8 cellular contexts compared by ENCODE assay signal in the genomic region with DNA sequence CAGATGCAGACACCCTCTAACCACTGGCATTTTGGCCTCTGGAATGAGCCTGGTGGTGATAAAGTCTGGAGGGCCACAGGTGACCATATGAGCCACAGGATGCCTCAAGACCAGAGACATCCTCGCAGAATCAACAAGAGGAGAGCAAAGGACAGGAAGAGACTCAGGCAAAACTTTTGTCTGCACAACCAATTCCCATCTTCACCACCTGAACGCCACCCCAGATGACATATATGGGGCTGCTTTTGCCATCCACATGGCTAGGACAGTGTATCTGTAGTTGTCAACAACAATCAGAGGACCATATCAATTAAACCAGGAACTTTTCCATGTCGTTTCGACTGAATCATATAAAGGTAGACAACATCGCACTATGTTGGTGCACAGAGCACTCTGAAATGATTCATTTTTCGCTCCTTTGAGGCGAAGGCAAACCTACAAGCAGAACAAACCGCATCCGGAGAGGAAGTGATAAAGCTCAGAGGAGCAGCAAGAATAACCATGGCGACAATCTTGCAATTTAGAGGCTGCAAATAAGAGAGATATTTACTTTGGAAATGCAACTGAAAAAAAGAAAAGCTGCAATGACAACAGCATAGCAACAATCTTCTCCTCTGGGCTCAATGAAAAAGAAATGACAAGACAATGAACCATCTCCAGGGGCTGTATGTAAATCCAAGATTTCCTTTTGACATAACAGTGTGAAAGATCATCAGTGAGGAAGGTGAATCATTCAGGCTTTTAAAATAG.
A peak's percentile ranks its signal among the peaks of the same experiment; 100 is the strongest.
DNase-seq lines count a peak whose midpoint lies in the region; ATAC-seq and TF ChIP-seq lines count a peak whose summit lies in the region.

No MANE protein-coding gene starts in this region.

- H3F3A ChIP-seq in DOHH2 (ENCODE audit: control insufficient read depth, insufficient read depth), result 0 out of 2 replicates have a peak, but pooled peaks cover 3% of the 10 kb centered on the region

- CTCF ChIA-PET in activated CD8-positive, alpha-beta T cell treated with anti-CD3 and anti-CD28 coated beads for 36 hours (lab: Charles Lee), result interaction anchor here (0.7 to 1.7 kb wide), 13 partner anchors 12 to 253 kb away, joined by 3 to 5 read pairs (median 3); no protein-coding TSS in a partner anchor

- H3K4me3 ChIP-seq in DOHH2 (ENCODE audit: low read length) (peak overlapping the region; percentile 16), lower lobe of right lung (no peak overlapping the region)

- no peaks in the 10 kb centered on the region for H3K9me2 ChIP-seq in DOHH2 (replicated peaks; ENCODE audit: control insufficient read depth, low read length)

- intact Hi-C loops in activated CD8-positive, alpha-beta T cell treated with anti-CD3 and anti-CD28 coated beads for 36 hours (cut with micrococcal nuclease), result loop anchor here (2.0 to 5.0 kb wide), 3 partner anchors 16 to 198 kb away; no protein-coding TSS in a partner anchor
- intact Hi-C loops in lower lobe of right lung (cut with DNase I), result no loop called here

- no peaks in the 10 kb centered on the region for H3K36me3 Mint-ChIP-seq in activated CD8-positive, alpha-beta T cell treated with anti-CD3 and anti-CD28 coated beads for 36 hours (ENCODE audit: low read depth)
- H3K36me3 Mint-ChIP-seq in endothelial cell (ENCODE audit: low read depth, unreplicated experiment), result no peaks in the 10 kb centered on the region

- POLR2A ChIA-PET in activated CD8-positive, alpha-beta T cell treated with anti-CD3 and anti-CD28 coated beads for 36 hours (lab: Charles Lee), result interaction anchor here (0.7 to 3.4 kb wide), 17 partner anchors 9 to 204 kb away, joined by 3 to 14 read pairs (median 5); no protein-coding TSS in a partner anchor

- peak overlapping the region; percentile 99 for H3K27ac Mint-ChIP-seq in activated CD8-positive, alpha-beta T cell treated with anti-CD3 and anti-CD28 coated beads for 36 hours
- H3K27ac Mint-ChIP-seq in endothelial cell (ENCODE audit: unreplicated experiment), result no peak overlapping the region

- no peaks in the 10 kb centered on the region for H3K9me3 Mint-ChIP-seq in activated CD8-positive, alpha-beta T cell treated with anti-CD3 and anti-CD28 coated beads for 36 hours
- H3K9me3 Mint-ChIP-seq in endothelial cell (ENCODE audit: unreplicated experiment), result no peaks in the 10 kb centered on the region

- H4K20me1 ChIP-seq in DOHH2 (ENCODE audit: control insufficient read depth, insufficient read depth, low read depth, low read length), result no peaks in the 10 kb centered on the region

- peak; percentile 25 for DNase-seq in M059J (ENCODE audit: low read depth)
- DNase-seq in activated CD8-positive, alpha-beta T cell treated with anti-CD3 and anti-CD28 coated beads for 36 hours, result peak; percentile 78
- DNase-seq in lower lobe of right lung, result no peak
- DNase-seq in NCI-H1694 (lab: John Stamatoyannopoulos, UW), result no peak
- no peak for DNase-seq in NCI-H446 treated with DMSO at 0.1 percent for 48 hours (lab: John Stamatoyannopoulos, UW)
- no peak for DNase-seq in endothelial cell (ENCODE audit: low spot score)

- H3K4me1 Mint-ChIP-seq in activated CD8-positive, alpha-beta T cell treated with anti-CD3 and anti-CD28 coated beads for 36 hours (ENCODE audit: low read depth), result peaks cover 80% of the 10 kb centered on the region
- peaks cover 5% of the 10 kb centered on the region for H3K4me1 Mint-ChIP-seq in endothelial cell (ENCODE audit: unreplicated experiment)

- ATAC-seq in GM21528 (IDR thresholded peaks at IDR 0.05; ENCODE audit: low FRiP score, unreplicated experiment) (peak; percentile 67), lower lobe of right lung (peak; percentile 26 to 48)
- ATAC-seq in activated CD8-positive, alpha-beta T cell treated with anti-CD3 and anti-CD28 coated beads for 36 hours, result peak; percentile 60

- H3K9me3 ChIP-seq in DOHH2 (ENCODE audit: control insufficient read depth, insufficient read depth, low read length) (no peaks in the 10 kb centered on the region), lower lobe of right lung (no peaks in the 10 kb centered on the region)

- H3K4me1 ChIP-seq in DOHH2 (ENCODE audit: control insufficient read depth, low read length) (peaks cover 55% of the 10 kb centered on the region), lower lobe of right lung (peaks cover 38% of the 10 kb centered on the region)

- peaks cover 8% of the 10 kb centered on the region; the same call in 1 of the 2 replicates for H3K36me3 ChIP-seq in DOHH2 (ENCODE audit: control insufficient read depth, low read length)
- no peaks in the 10 kb centered on the region for H3K36me3 ChIP-seq in lower lobe of right lung

- H3K27me3 ChIP-seq in DOHH2 (ENCODE audit: control insufficient read depth, low read length), result no peaks in the 10 kb centered on the region
- H3K27me3 ChIP-seq in lower lobe of right lung (ENCODE audit: low read depth), result no peaks in the 10 kb centered on the region

- peak overlapping the region; percentile 81 for H3K27ac ChIP-seq in DOHH2 (ENCODE audit: low read depth, low read length)
- H3K27ac ChIP-seq in lower lobe of right lung, result peak overlapping the region; percentile 71

- H3K4me3 Mint-ChIP-seq in activated CD8-positive, alpha-beta T cell treated with anti-CD3 and anti-CD28 coated beads for 36 hours, result peak overlapping the region; percentile 50
- H3K4me3 Mint-ChIP-seq in endothelial cell (ENCODE audit: unreplicated experiment), result no peak overlapping the region

- no peaks in the 10 kb centered on the region for H3K27me3 Mint-ChIP-seq in activated CD8-positive, alpha-beta T cell treated with anti-CD3 and anti-CD28 coated beads for 36 hours
- H3K27me3 Mint-ChIP-seq in endothelial cell (ENCODE audit: unreplicated experiment), result peaks cover 3% of the 10 kb centered on the region

- H3K79me2 ChIP-seq in DOHH2 (ENCODE audit: control insufficient read depth, low read length), result no peaks in the 10 kb centered on the region

- TF ChIP-seq CTCF in DOHH2 (IDR thresholded peaks at IDR 0.05; ENCODE audit: low read depth, low read length, poor library complexity, severe bottlenecking) (no peak), lower lobe of right lung (IDR thresholded peaks at IDR 0.05) (no peak), endothelial cell (IDR thresholded peaks at IDR 0.05; ENCODE audit: unreplicated experiment) (no peak)
- TF ChIP-seq CTCF in activated CD8-positive, alpha-beta T cell treated with anti-CD3 and anti-CD28 coated beads for 36 hours (IDR thresholded peaks at IDR 0.05), result no peak

- H3K4me2 ChIP-seq in DOHH2 (ENCODE audit: low read length), result peak overlapping the region; percentile 36

Comparison
In these comparisons a context has a peak if more than half of its experiments do, and no peak if none do; other contexts are left out.
1. DNase-seq: peak in M059J (single experiment) and activated CD8-positive, alpha-beta T cell treated with anti-CD3 and anti-CD28 coated beads for 36 hours (single experiment); none in lower lobe of right lung (single experiment), NCI-H1694 (single experiment), NCI-H446 treated with DMSO at 0.1 percent for 48 hours (single experiment) and endothelial cell (single experiment).
2. Peak in every context shown above with its lines, with median percentiles within 50 percentile points of each other: ATAC-seq.